In the genomic region with DNA sequence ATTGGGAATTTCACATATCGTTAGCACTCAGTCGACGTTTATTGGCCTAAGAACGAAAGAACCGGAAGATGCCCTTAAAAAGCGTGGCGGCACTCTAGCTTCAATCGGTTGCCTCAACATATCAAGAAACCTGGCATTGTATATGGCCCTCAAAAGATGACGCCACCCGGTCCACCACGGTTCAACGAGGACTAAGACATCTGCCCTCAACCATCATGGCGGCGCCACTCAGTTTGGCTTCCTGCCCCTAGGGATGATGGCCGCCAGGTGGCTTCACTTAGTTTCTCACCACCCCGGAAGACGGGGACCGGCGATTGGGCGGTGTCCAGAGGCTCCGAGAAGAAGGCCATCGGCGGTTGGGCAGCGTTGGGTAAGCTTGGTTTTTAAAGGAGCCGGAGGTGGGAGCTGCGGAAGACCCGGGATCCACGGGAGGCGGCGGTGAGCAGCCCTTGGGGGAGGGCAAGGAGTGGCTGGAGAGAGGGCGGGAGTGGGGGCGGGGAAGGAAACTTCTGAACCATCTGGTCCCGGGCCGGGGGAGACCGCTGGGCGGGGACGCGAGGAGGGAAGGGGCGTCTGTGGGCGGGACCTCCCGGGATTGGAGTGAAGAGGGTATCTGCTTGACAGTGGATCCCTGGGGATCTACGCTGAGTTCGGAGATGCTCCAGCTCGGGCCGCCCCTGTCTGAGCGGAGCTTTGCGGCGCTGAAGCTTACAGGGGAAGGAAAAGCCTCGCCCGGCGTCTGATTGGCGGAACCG, we compare ENCODE assay signal across 8 cellular contexts. TPM values are rescaled to one million over a fixed set of nuclear protein-coding genes. Genes with fewer than 3 reads are reported as not detected.
DNase-seq lines count a peak whose midpoint lies in the region; ATAC-seq and TF ChIP-seq lines count a peak whose summit lies in the region.

TSS of gene PRR14 (plus strand) at position 592 of the 755 bp plus-strand sequence. CDS start 686 bp downstream, outside the sequence.

- no peaks in the 10 kb centered on the region for H4K20me1 ChIP-seq in OCI-LY1 (ENCODE audit: insufficient read depth, low read length)

- H3K4me1 ChIP-seq in HUES64 (ENCODE audit: insufficient read depth, low read length) (no peaks in the 10 kb centered on the region), OCI-LY1 (ENCODE audit: insufficient read depth, low read length, severe bottlenecking) (peaks cover 16% of the 10 kb centered on the region)

- WGBS in HUES64: 6% methylated on average over 53 of the region's 53 CpGs

- H3K9ac ChIP-seq in HUES64 (ENCODE audit: low read depth, low read length) (peak within 1 kb of the TSS; percentile 56), OCI-LY1 (ENCODE audit: low read length) (peak within 1 kb of the TSS; percentile 97)

- H3K9me3 ChIP-seq in HUES64 (ENCODE audit: insufficient read depth, low read depth, low read length): no peaks in the 10 kb centered on the region
- H3K9me3 ChIP-seq in OCI-LY1 (ENCODE audit: low read length): no peaks in the 10 kb centered on the region

- in situ Hi-C loops in Caki2 (cut with HindIII; ENCODE audit: low pct_unique_long_range_greater_than_20kb, low sequenced_read_pairs) (no loop called here), endometrial microvascular endothelial cells (cut with HindIII; ENCODE audit: inconsistent ontology term, low pct_unique_long_range_greater_than_20kb, low sequenced_read_pairs) (no loop called here)

- peak within 1 kb of the TSS; percentile 71 for H3K4me3 ChIP-seq in HUES64 (ENCODE audit: low read length)
- H3K4me3 ChIP-seq in OCI-LY1 (ENCODE audit: low read depth, low read length, poor library complexity, severe bottlenecking): peak within 1 kb of the TSS; percentile 86

- no peaks in the 10 kb centered on the region for H3F3A ChIP-seq in OCI-LY1 (ENCODE audit: insufficient read depth, low read length)

- no peak for TF ChIP-seq CTCF in OCI-LY1 (IDR thresholded peaks at IDR 0.05; ENCODE audit: low read length)

- peak within 1 kb of the TSS; percentile 76 for H2AFZ ChIP-seq in OCI-LY1 (ENCODE audit: low read length)

- no peaks in the 10 kb centered on the region for H3K79me2 ChIP-seq in OCI-LY1 (ENCODE audit: insufficient read depth, low read length)

- peak within 1 kb of the TSS; percentile 75; the same call in 1 of the 2 replicates for H3K27ac ChIP-seq in HUES64 (ENCODE audit: low read depth, low read length)
- peak within 1 kb of the TSS; percentile 89 for H3K27ac ChIP-seq in OCI-LY1 (ENCODE audit: low read depth, low read length, poor library complexity, severe bottlenecking)

- DNase-seq in Caki2 (ENCODE audit: low read depth) (peak; percentile 100), mesenteric fat pad (ENCODE audit: low spot score) (peak; percentile 100)
- DNase-seq in activated CD8-positive, alpha-beta memory T cell treated with anti-CD3 and anti-CD28 coated beads, Interleukin-2, amount 50 U/mL, for 4 hours: peak; percentile 98
- DNase-seq in stimulated activated CD8-positive, alpha-beta memory T cell treated with anti-CD3 and anti-CD28 coated beads, Interleukin-15, amount 100 ng/mL, for 24 hours (ENCODE audit: low read depth): peak; percentile 85

- H3K36me3 ChIP-seq in HUES64 (ENCODE audit: insufficient read depth, low read length): peaks cover 5% of the 10 kb centered on the region; the same call in 1 of the 2 replicates
- H3K36me3 ChIP-seq in OCI-LY1 (ENCODE audit: insufficient read depth, low read length): peaks cover 28% of the 10 kb centered on the region

- ATAC-seq in GM21447 (IDR thresholded peaks at IDR 0.05; ENCODE audit: unreplicated experiment): peak; percentile 63

- no peaks in the 10 kb centered on the region for H3K9me2 ChIP-seq in OCI-LY1 (ENCODE audit: low read depth, low read length)

- peak within 1 kb of the TSS; percentile 97 for H3K4me2 ChIP-seq in OCI-LY1 (ENCODE audit: low read length)

- H3K27me3 ChIP-seq in HUES64 (ENCODE audit: insufficient read depth, low read length) (peaks cover 26% of the 10 kb centered on the region), OCI-LY1 (ENCODE audit: insufficient read depth, low read length) (no peaks in the 10 kb centered on the region)

RNA-seq across cellular contexts. Expression of gene PRR14, which starts in this region (rescaled TPM):
- total RNA-seq in Caki2 (2014; rRNA removed; shearing (Covaris generic); ENCODE audit: low replicate concordance): 7.0 and 8.8 TPM in 2 replicates
- polyA plus RNA-seq in HUES64 (2013, experiment 1 of 2): 11.0 TPM
- polyA plus RNA-seq in HUES64 (2013, experiment 2 of 2): 16.6 TPM
- 22.9 TPM for total RNA-seq in endometrial microvascular endothelial cells (ENCODE audit: inconsistent ontology term)
- total RNA-seq in mesenteric fat pad: 36.9 TPM

Comparison
In these comparisons a context has a peak if more than half of its experiments do, and no peak if none do; other contexts are left out.
1. Peak in every context shown above with its lines: DNase-seq, ATAC-seq, H3K4me3 ChIP-seq and H3K27ac ChIP-seq.